In genomic region chr3:134406331-134407246, GRCh38 we compare ENCODE assay signal across 8 cellular contexts. TPM values are rescaled to one million over a fixed set of nuclear protein-coding genes. Genes with fewer than 3 reads are reported as not detected.
A peak's percentile ranks its signal among the peaks of the same experiment; 100 is the strongest.
DNase-seq lines count a peak whose midpoint lies in the region; ATAC-seq and TF ChIP-seq lines count a peak whose summit lies in the region.

No MANE protein-coding gene starts in this region.

- H3K27ac Mint-ChIP-seq in nephron: peak overlapping the region; percentile 27 to 77 (median 30)
- H3K27ac Mint-ChIP-seq in activated CD4-positive, alpha-beta T cell treated with anti-CD3 and anti-CD28 coated beads, Interleukin-2, amount 10 ng/mL, durations not matched to agents 24 days and 14 days: no peak overlapping the region

- no peaks in the 10 kb centered on the region for H3K79me2 ChIP-seq in fibroblast of lung (ENCODE audit: control insufficient read depth, insufficient read depth, low read length)

- peaks cover 17% of the 10 kb centered on the region for H3K9me3 Mint-ChIP-seq in nephron
- no peaks in the 10 kb centered on the region for H3K9me3 Mint-ChIP-seq in activated CD4-positive, alpha-beta T cell treated with anti-CD3 and anti-CD28 coated beads, Interleukin-2, amount 10 ng/mL, durations not matched to agents 24 days and 14 days

- ATAC-seq in GM21447 (IDR thresholded peaks at IDR 0.05; ENCODE audit: unreplicated experiment) (no peak), GM19035 (IDR thresholded peaks at IDR 0.05; ENCODE audit: unreplicated experiment) (no peak), GM21528 (IDR thresholded peaks at IDR 0.05; ENCODE audit: low FRiP score, unreplicated experiment) (no peak)

- H3K4me2 ChIP-seq in fibroblast of lung (ENCODE audit: extremely low read depth, insufficient read depth, low read length): peak overlapping the region; percentile 92

- intact Hi-C loops in activated CD4-positive, alpha-beta T cell treated with anti-CD3 and anti-CD28 coated beads, Interleukin-2, amount 10 ng/mL, durations not matched to agents 24 days and 14 days (cut with micrococcal nuclease): no loop called here

- H3K4me3 ChIP-seq in fibroblast of lung (replicated peaks in 1 of 4; ENCODE audit: control extremely low read depth in 1 of 4, insufficient read depth in 1 of 4, low read depth in 3 of 4, low read length in 4 of 4): peak overlapping the region; percentile 25 to 51 (median 40)

- no peaks in the 10 kb centered on the region for H3K9me3 ChIP-seq in fibroblast of lung (ENCODE audit: control insufficient read depth, insufficient read depth, low read depth, low read length)

- H3K4me1 Mint-ChIP-seq in nephron: peaks cover 46% of the 10 kb centered on the region
- no peaks in the 10 kb centered on the region for H3K4me1 Mint-ChIP-seq in activated CD4-positive, alpha-beta T cell treated with anti-CD3 and anti-CD28 coated beads, Interleukin-2, amount 10 ng/mL, durations not matched to agents 24 days and 14 days

- peaks cover 7% of the 10 kb centered on the region for H3K4me1 ChIP-seq in fibroblast of lung (ENCODE audit: control insufficient read depth, extremely low read depth, insufficient read depth, low read length)

- no peaks in the 10 kb centered on the region for H3K36me3 Mint-ChIP-seq in nephron (ENCODE audit: low read depth)
- no peaks in the 10 kb centered on the region for H3K36me3 Mint-ChIP-seq in activated CD4-positive, alpha-beta T cell treated with anti-CD3 and anti-CD28 coated beads, Interleukin-2, amount 10 ng/mL, durations not matched to agents 24 days and 14 days (ENCODE audit: low read depth)

- H3K4me3 Mint-ChIP-seq in nephron: peak overlapping the region; percentile 76 to 80 (median 78)
- H3K4me3 Mint-ChIP-seq in activated CD4-positive, alpha-beta T cell treated with anti-CD3 and anti-CD28 coated beads, Interleukin-2, amount 10 ng/mL, durations not matched to agents 24 days and 14 days: no peak overlapping the region

- no peaks in the 10 kb centered on the region for H4K20me1 ChIP-seq in fibroblast of lung (ENCODE audit: control insufficient read depth, extremely low read depth, insufficient read depth, low read length)

- H3K36me3 ChIP-seq in fibroblast of lung (ENCODE audit: control insufficient read depth, insufficient read depth, low read length): no peaks in the 10 kb centered on the region

- peaks cover 3% of the 10 kb centered on the region for H3K27me3 ChIP-seq in fibroblast of lung (ENCODE audit: control insufficient read depth, insufficient read depth, low read length)

- H2AFZ ChIP-seq in fibroblast of lung (ENCODE audit: low read length): peak overlapping the region; percentile 62

- DNase-seq in DMS53 (lab: John Stamatoyannopoulos, UW): peak; percentile 89
- peak; percentile 30 for DNase-seq in NCI-H526 treated with DMSO at 0.1 percent for 48 hours (lab: John Stamatoyannopoulos, UW)
- DNase-seq in fibroblast of lung (ENCODE audit: low read depth in 2 of 2): peak; percentile 2 to 14
- no peak for DNase-seq in activated CD4-positive, alpha-beta T cell treated with anti-CD3 and anti-CD28 coated beads, Interleukin-2, amount 10 ng/mL, durations not matched to agents 24 days and 14 days

- no peak overlapping the region for H3K27ac ChIP-seq in fibroblast of lung (ENCODE audit: insufficient read depth, low read length)

- H3K9ac ChIP-seq in fibroblast of lung (ENCODE audit: insufficient read depth, low read length): no peak overlapping the region

- peaks cover 66% of the 10 kb centered on the region for H3K27me3 Mint-ChIP-seq in nephron (ENCODE audit: low read depth)
- peaks cover 56% of the 10 kb centered on the region for H3K27me3 Mint-ChIP-seq in activated CD4-positive, alpha-beta T cell treated with anti-CD3 and anti-CD28 coated beads, Interleukin-2, amount 10 ng/mL, durations not matched to agents 24 days and 14 days

- no peak for TF ChIP-seq CTCF in fibroblast of lung (conservative IDR thresholded peaks at IDR 0.05 in 1 of 2, IDR thresholded peaks at IDR 0.05 in 1 of 2; ENCODE audit: low read depth in 1 of 2, low read length in 2 of 2)
- TF ChIP-seq CTCF in nephron (IDR thresholded peaks at IDR 0.05; ENCODE audit: unreplicated experiment in 3 of 3): no peak

RNA-seq across cellular contexts. Expression of gene AMOTL2, which starts 32.3 kb away (rescaled TPM):
- 58.6 and 74.6 TPM in 2 replicates for total RNA-seq in fibroblast of lung
- polyA plus RNA-seq in fibroblast of lung: 68.9 and 97.0 TPM in 2 replicates
- 59.7 and 93.1 TPM in 2 replicates for polyA plus RNA-seq in fibroblast of lung (2012)
- 187 and 260 TPM in 2 replicates for polyA minus RNA-seq in fibroblast of lung (ENCODE audit: low replicate concordance)
- not detected in 2 replicates for total RNA-seq in activated CD4-positive, alpha-beta T cell treated with anti-CD3 and anti-CD28 coated beads, Interleukin-2, amount 10 ng/mL, durations not matched to agents 24 days and 14 days

Comparison
In these comparisons a context has a peak if more than half of its experiments do, and no peak if none do; other contexts are left out.
1. RNA of gene AMOTL2, which starts 32.3 kb away (total RNA-seq): 58.6 to 74.6 TPM in fibroblast of lung; not detected in activated CD4-positive, alpha-beta T cell treated with anti-CD3 and anti-CD28 coated beads, Interleukin-2, amount 10 ng/mL, durations not matched to agents 24 days and 14 days; every median in the first group is over 10 times any median in the second.